30 cellular contexts compared by ENCODE assay signal in genomic region chr21:43631411-43632107, GRCh38. TPM values are rescaled to one million over a fixed set of nuclear protein-coding genes. Genes with fewer than 3 reads are reported as not detected.
"Had no signal": no experiment of that assay in that cellular context is flagged by ENCODE, and none has a peak within 500 bp of the region (broad histone marks: within the 10 kb centered on the region; RNA-seq: fewer than 3 reads in every experiment).

No MANE protein-coding gene starts in this region.

- H3K4me2 ChIP-seq: PC-9 had no signal

- H2AFZ ChIP-seq: PC-9 had no signal

- H3K27ac ChIP-seq: brain microvascular endothelial cell, cardiac muscle cell, PC-9 had no signal

- ATAC-seq: activated CD8-positive, alpha-beta T cell treated with anti-CD3 and anti-CD28 coated beads for 36 hours; activated naive CD4-positive, alpha-beta T cell treated with anti-CD3 and anti-CD28 coated beads, Interleukin-2, amount 50 U/mL, for 72 hours; activated T-cell treated with anti-CD3 and anti-CD28 coated beads, Interleukin-2, amount 50 U/mL, for 72 hours had no signal

- FAIRE-seq: TTC549 had no signal

- H3K36me3 ChIP-seq: brain microvascular endothelial cell, cardiac muscle cell, MG63 had no signal

- H3K4me3 ChIP-seq: cardiac muscle cell, MG63, PC-9 had no signal

- H3K27me3 ChIP-seq: brain microvascular endothelial cell, cardiac muscle cell, MG63 had no signal

- DNase-seq: activated CD4-positive, alpha-beta T cell treated with anti-CD3 and anti-CD28 coated beads, Interleukin-2, amount 10 ng/mL, durations not matched to agents 24 days and 14 days; activated CD4-positive, alpha-beta T cell treated with anti-CD3 and anti-CD28 coated beads, Interleukin-2, amount 50 U/mL, for 4 hours; activated CD8-positive, alpha-beta T cell treated with anti-CD3 and anti-CD28 coated beads for 36 hours; activated gamma-delta T cell; activated naive CD4-positive, alpha-beta T cell treated with anti-CD3 and anti-CD28 coated beads for 36 hours; activated T-cell treated with anti-CD3 and anti-CD28 coated beads, Interleukin-2, amount 50 U/mL, for 1 hour; activated T-cell treated with anti-CD3 and anti-CD28 coated beads, Interleukin-2, amount 50 U/mL, for 72 hours; amniotic stem cell; aorta; brain microvascular endothelial cell; Kasumi-1; KG1; MG63; NCI-H1092; NCI-H146; NCI-H187; NCI-H2029 treated with DMSO at 0.1 percent for 48 hours; NCI-H2107; NCI-H2171; NCI-H510A; NCI-H526; NCI-H748 treated with DMSO at 0.1 percent for 48 hours; NK-92 treated with Interleukin-12 subunit alpha and Interleukin-12 subunit beta, amount 100 ng/mL, for 24 hours; PC-9; Right ventricle myocardium superior; SW 1271; T-helper 1 cell had no signal

RNA-seq across cellular contexts. Expression of gene HSF2BP, which starts 27.7 kb away (rescaled TPM):
- total RNA-seq: Right ventricle myocardium superior had no signal
- polyA plus RNA-seq: aorta had no signal
